ENCODE assay signal across 7 cellular contexts in genomic region chr21:8695889-8696288, GRCh38.
DNase-seq lines count a peak whose midpoint lies in the region; ATAC-seq, FAIRE-seq and TF ChIP-seq lines count a peak whose summit lies in the region.
"Not testable (repeated sequence)": the region's sequence is repeated elsewhere in the genome, so short reads cannot be mapped to it uniquely, and the experiment has no call there.

No MANE protein-coding gene starts in this region.

- H2AFZ ChIP-seq in MM.1S (ENCODE audit: low read length); SK-N-SH (ENCODE audit: low read depth): not testable (repeated sequence)

- not testable (repeated sequence) for H3K4me3 ChIP-seq in MM.1S (ENCODE audit: low read length); SK-N-SH (ENCODE audit: low read depth in 2 of 2, low read length in 1 of 2); liver (ENCODE audit: low read depth in 1 of 3, low read length in 3 of 3); small intestine (ENCODE audit: low read depth in 1 of 2, low read length in 2 of 2)

- H3K27me3 ChIP-seq in MM.1S (replicated peaks; ENCODE audit: insufficient read depth, low read length); SK-N-SH (ENCODE audit: insufficient read depth); foreskin keratinocyte; liver (ENCODE audit: control insufficient read depth in 4 of 4, insufficient read depth in 4 of 4, low read length in 3 of 4); small intestine (ENCODE audit: control insufficient read depth in 2 of 2, insufficient read depth in 2 of 2, low read length in 2 of 2): not testable (repeated sequence)

- not testable (repeated sequence) for H4K20me1 ChIP-seq in MM.1S (ENCODE audit: insufficient read depth, low read length); SK-N-SH (ENCODE audit: insufficient read depth)

- not testable (repeated sequence) for H3F3A ChIP-seq in MM.1S (ENCODE audit: insufficient read depth, low read length); SK-N-SH (replicated peaks; ENCODE audit: insufficient read depth)

- peak; percentile 100 for FAIRE-seq in A204.1 (lab: Jason Lieb, UNC)
- FAIRE-seq in colon (lab: Jason Lieb, UNC), result peak; percentile 99
- peak; percentile 96 for FAIRE-seq in small intestine (lab: Jason Lieb, UNC)

- TF ChIP-seq EP300 in SK-N-SH (IDR thresholded peaks at IDR 0.05; ENCODE audit: borderline replicate concordance in 1 of 2, low read depth in 1 of 2, low read length in 1 of 2), result not testable (repeated sequence)

- H3K4me1 ChIP-seq in MM.1S (ENCODE audit: low read length); SK-N-SH (ENCODE audit: control insufficient read depth in 1 of 2, insufficient read depth in 2 of 2, low read depth in 1 of 2, low read length in 1 of 2); foreskin keratinocyte; liver (ENCODE audit: control insufficient read depth in 4 of 4, insufficient read depth in 4 of 4, low read length in 3 of 4); small intestine (ENCODE audit: control insufficient read depth in 2 of 2, insufficient read depth in 1 of 2, low read depth in 1 of 2, low read length in 1 of 2): not testable (repeated sequence)

- CTCF ChIA-PET in SK-N-SH (lab: Yijun Ruan, JAX), result not testable (repeated sequence)

- DNase-seq in MM.1S, SK-N-SH, foreskin keratinocyte, small intestine: not testable (repeated sequence)

- not testable (repeated sequence) for H3K79me2 ChIP-seq in MM.1S (ENCODE audit: low read length); SK-N-SH (ENCODE audit: insufficient read depth)

- 0% methylated on average over 5 of the region's 5 CpGs for WGBS in SK-N-SH (ENCODE audit: low lambda C conversion rate)
- 19% methylated on average over 4 of the region's 5 CpGs for WGBS in liver
- WGBS in small intestine, 3 donors, result 12 to 32% (median 23%) methylated on average over 2 of the region's 5 CpGs

- not testable (repeated sequence) for H3K4me2 ChIP-seq in MM.1S (ENCODE audit: low read depth, low read length); SK-N-SH

- TF ChIP-seq CTCF in MM.1S (IDR thresholded peaks at IDR 0.05; ENCODE audit: low read length) (peak; percentile 8; the same call in 1 of the 2 replicates), SK-N-SH (IDR thresholded peaks at IDR 0.05) (peak; percentile 55), foreskin keratinocyte (conservative IDR thresholded peaks at IDR 0.05) (peak; percentile 3), liver (IDR thresholded peaks at IDR 0.05; ENCODE audit: low read depth, low read length, missing input control) (peak; percentile 14)

- H3K9me3 ChIP-seq in MM.1S (replicated peaks; ENCODE audit: insufficient read depth, low read length); SK-N-SH; liver (ENCODE audit: control insufficient read depth in 4 of 4, low read length in 3 of 4); small intestine (ENCODE audit: control insufficient read depth, low read depth): not testable (repeated sequence)

- ATAC-seq in foreskin keratinocyte, result not testable (repeated sequence)

- H3K9ac ChIP-seq in MM.1S (ENCODE audit: low read length); SK-N-SH; liver (ENCODE audit: low read depth in 1 of 2, low read length in 2 of 2): not testable (repeated sequence)

- not testable (repeated sequence) for H3K36me3 ChIP-seq in MM.1S (replicated peaks; ENCODE audit: insufficient read depth, low read length); SK-N-SH (replicated peaks in 1 of 2; ENCODE audit: control insufficient read depth in 1 of 2, insufficient read depth in 2 of 2, low read length in 1 of 2); liver (ENCODE audit: control insufficient read depth in 4 of 4, insufficient read depth in 3 of 4, low read depth in 1 of 4, low read length in 3 of 4); small intestine (ENCODE audit: control insufficient read depth in 2 of 2, insufficient read depth in 2 of 2, low read length in 2 of 2)

- H3K9me2 ChIP-seq in MM.1S (replicated peaks; ENCODE audit: insufficient read depth, low read length); SK-N-SH: not testable (repeated sequence)

- POLR2A ChIA-PET in SK-N-SH (lab: Yijun Ruan, JAX), result not testable (repeated sequence)

- not testable (repeated sequence) for TF ChIP-seq RAD21 in SK-N-SH (IDR thresholded peaks at IDR 0.05; ENCODE audit: low read length)
- TF ChIP-seq RAD21 in liver (IDR thresholded peaks at IDR 0.05), result peak in 1 of 2 donors; percentile 19

- not testable (repeated sequence) for H3K27ac ChIP-seq in MM.1S (ENCODE audit: low read length); SK-N-SH (ENCODE audit: low read depth in 2 of 2, low read length in 1 of 2); foreskin keratinocyte; liver (ENCODE audit: low read depth in 1 of 2, low read length in 2 of 2); small intestine (ENCODE audit: low read depth in 1 of 2, low read length in 1 of 2)

Comparison
In these comparisons a context has a peak if more than half of its experiments do, and no peak if none do; other contexts are left out.
1. CTCF ChIP-seq: peak in every context shown above with its lines; median percentile 55 in SK-N-SH; 14 in liver; 8 in MM.1S; 3 in foreskin keratinocyte.